In the genomic region with DNA sequence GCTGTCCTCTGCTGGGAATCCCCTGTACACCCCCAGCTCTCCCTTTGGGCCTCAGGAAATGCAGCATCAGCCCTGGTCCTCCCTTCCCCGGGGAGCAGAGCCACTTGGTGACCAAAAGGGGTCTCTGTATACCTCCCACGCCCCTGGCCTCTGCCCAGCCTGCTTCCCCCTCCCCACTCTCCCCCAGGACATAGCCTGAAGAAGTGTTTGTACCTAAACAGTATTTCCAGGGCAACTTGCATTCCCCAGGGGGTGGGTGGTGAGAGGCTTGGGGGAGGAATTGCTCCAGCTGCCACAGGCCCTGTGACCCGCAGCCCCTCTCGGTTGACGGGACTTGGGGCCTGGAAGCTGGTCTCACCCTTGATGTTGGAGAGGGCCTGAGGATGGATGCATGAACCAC, we compare ENCODE assay signal across 15 cellular contexts. TPM values are rescaled to one million over a fixed set of nuclear protein-coding genes. Genes with fewer than 3 reads are reported as not detected.
DNase-seq lines count a peak whose midpoint lies in the region; ATAC-seq and TF ChIP-seq lines count a peak whose summit lies in the region.
"Had no signal": no experiment of that assay in that cellular context is flagged by ENCODE, and none has a peak within 500 bp of the region (broad histone marks: within the 10 kb centered on the region; RNA-seq: fewer than 3 reads in every experiment).

No MANE protein-coding gene starts in this region.

- H3K9me3 ChIP-seq in PC-3 (ENCODE audit: low read length) = no peaks in the 10 kb centered on the region

- TF ChIP-seq CTCF in PC-3 (conservative IDR thresholded peaks at IDR 0.05; ENCODE audit: low read depth, low read length) = no peak

- no peaks in the 10 kb centered on the region for H4K20me1 ChIP-seq in PC-3 (ENCODE audit: low read length)

- POLR2A ChIA-PET in PC-3 (lab: Charles Lee; ENCODE audit: unreplicated experiment) = interaction anchor here (0.8 kb wide), 1 partner anchor 9 kb away, joined by 4 read pairs; no protein-coding TSS in a partner anchor

- intact Hi-C loops in PC-3 (cut with micrococcal nuclease) = no loop called here
- intact Hi-C loops in sciatic nerve (cut with DNase I) = no loop called here

- H3K27ac ChIP-seq in PC-3 (ENCODE audit: low read length) = no peak overlapping the region
- H3K27ac ChIP-seq: KMS-11, VCaP had no signal

- no TSS peak for BruUV-seq in PC-3 (replicated peaks; lab: Mats Ljungman, UMichigan)

- no peaks in the 10 kb centered on the region for H3K36me3 ChIP-seq in PC-3 (ENCODE audit: low read depth, low read length)

- no peak overlapping the region for H3K4me3 ChIP-seq in PC-3 (ENCODE audit: low read length)

- H3K9me2 ChIP-seq in PC-3 (replicated peaks; ENCODE audit: low read length) = no peaks in the 10 kb centered on the region

- no peak overlapping the region for H2AFZ ChIP-seq in PC-3 (ENCODE audit: low read length)

- no peaks in the 10 kb centered on the region for H3K79me2 ChIP-seq in PC-3 (ENCODE audit: low read length)

- H3K4me2 ChIP-seq in PC-3 (ENCODE audit: low read length) = peak overlapping the region; percentile 37; the same call in 1 of the 2 replicates
- H3K4me2 ChIP-seq: KMS-11 had no signal

- H3F3A ChIP-seq in PC-3 (ENCODE audit: low read length, unreplicated experiment) = no peaks in the 10 kb centered on the region

- H3K9ac ChIP-seq in PC-3 (ENCODE audit: low read length) = no peak overlapping the region
- H3K9ac ChIP-seq: KMS-11 had no signal

- peaks cover 9% of the 10 kb centered on the region for H3K4me1 ChIP-seq in PC-3 (ENCODE audit: insufficient read depth, low read length)

- DNase-seq in AG08395 (ENCODE audit: low spot score) (peak; percentile 34), PC-3 (no peak), fibroblast of peridontal ligament (ENCODE audit: extremely low read depth) (peak; percentile 60), sciatic nerve (ENCODE audit: low spot score) (no peak), T-helper 2 cell (no peak), UCSD-AML1 (lab: John Stamatoyannopoulos, UW; ENCODE audit: unreplicated experiment) (no peak), NCI-H1436 treated with DMSO at 0.1 percent for 48 hours (lab: John Stamatoyannopoulos, UW) (no peak)
- DNase-seq: ACHN, DMS153, NCI-H2081, NCI-H82 had no signal

- no peaks in the 10 kb centered on the region for H3K27me3 ChIP-seq in PC-3 (ENCODE audit: low read length)

- CTCF ChIA-PET in PC-3 (lab: Charles Lee) = no interaction called here

- ATAC-seq in PC-3 (no peak), sciatic nerve (peak; percentile 38), HG02642 (IDR thresholded peaks at IDR 0.05; ENCODE audit: poor library complexity, unreplicated experiment) (no peak)

RNA-seq across cellular contexts. Expression of gene TMEM270, which starts 39.3 kb away (rescaled TPM):
- total RNA-seq in PC-3 (2014; rRNA removed) = 3.8 TPM in 1 of 2 replicates, not detected in the other
- not detected for total RNA-seq in sciatic nerve
- total RNA-seq: SK-MEL-5 had no signal

RNA-seq across cellular contexts. Expression of gene METTL27, which starts 58.0 kb away (rescaled TPM):
- total RNA-seq in PC-3 (2014; rRNA removed) (0.35 and 3.3 TPM in 2 replicates), sciatic nerve (6.2 TPM)

Comparison
In these comparisons a context has a peak if more than half of its experiments do, and no peak if none do; other contexts are left out.
1. DNase-seq: peak in AG08395 (single experiment) and fibroblast of peridontal ligament (single experiment); none in PC-3 (single experiment), sciatic nerve (single experiment), T-helper 2 cell (0 of 5), UCSD-AML1 (single experiment) and NCI-H1436 treated with DMSO at 0.1 percent for 48 hours (single experiment).